In the genomic region with DNA sequence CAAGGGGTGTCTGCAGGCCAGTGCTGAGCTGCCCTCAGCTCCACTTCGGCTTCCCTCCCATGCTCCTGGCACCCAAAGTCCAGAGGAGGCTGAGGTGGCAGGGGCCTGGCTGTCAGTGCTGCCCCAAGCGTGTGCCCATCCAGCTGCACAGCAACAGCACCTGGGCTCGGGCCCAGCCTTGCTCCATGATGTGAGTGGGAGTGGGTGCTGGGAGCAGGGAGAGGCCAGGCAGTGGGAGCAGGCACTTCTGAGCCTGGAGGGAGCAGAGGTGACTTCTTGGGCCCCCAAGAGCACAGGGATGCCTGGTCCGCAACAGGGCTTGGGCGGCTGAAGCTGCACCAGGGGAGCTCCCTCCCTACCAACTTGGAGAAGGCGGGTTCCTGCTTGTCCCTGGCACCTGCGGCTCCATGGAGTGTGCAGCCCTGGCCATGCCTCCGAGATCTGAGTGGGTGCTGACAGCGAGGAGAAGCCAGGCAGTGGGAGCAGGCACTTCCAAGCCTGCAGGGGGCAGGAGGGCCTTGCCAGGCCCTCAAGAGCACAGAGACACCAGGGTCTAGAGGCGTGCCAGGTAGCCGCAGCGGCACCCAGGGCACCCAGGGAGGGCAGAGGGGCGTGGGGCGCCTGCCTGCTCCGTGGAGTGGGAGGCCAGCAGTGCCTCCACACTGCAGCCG, we compare ENCODE assay signal across 22 cellular contexts.
DNase-seq lines count a peak whose midpoint lies in the region; ATAC-seq and TF ChIP-seq lines count a peak whose summit lies in the region.
"Had no signal": no experiment of that assay in that cellular context is flagged by ENCODE, and none has a peak within 500 bp of the region (broad histone marks: within the 10 kb centered on the region; RNA-seq: fewer than 3 reads in every experiment).

No MANE protein-coding gene starts in this region.

- H3K14ac ChIP-seq in neuronal stem cell (ENCODE audit: low read length) = peak overlapping the region; percentile 21

- peak overlapping the region; percentile 87 for H2BK5ac ChIP-seq in neuronal stem cell (ENCODE audit: low read length)

- no peak overlapping the region for H3K4me3 Mint-ChIP-seq in WTC11
- H3K4me3 Mint-ChIP-seq: CD8-positive, alpha-beta T cell had no signal

- H3K79me1 ChIP-seq in neuronal stem cell (ENCODE audit: low read depth, low read length) = no peaks in the 10 kb centered on the region

- H3K27me3 Mint-ChIP-seq in WTC11 (ENCODE audit: low read depth) = no peaks in the 10 kb centered on the region; the same call in 1 of the 2 replicates

- peak; percentile 8 to 10 for DNase-seq in SHP77 (lab: John Stamatoyannopoulos, UW)
- no peak for DNase-seq in SHP77 treated with DMSO at 0.1 percent for 48 hours (lab: John Stamatoyannopoulos, UW)
- DNase-seq in WTC11 (ENCODE audit: low spot score) = no peak
- DNase-seq in neuronal stem cell (ENCODE audit: low spot score) = no peak
- DNase-seq in aorta = peak in 1 of 2 donors; percentile 35
- DNase-seq in esophagus squamous epithelium (lab: John Stamatoyannopoulos, UW) = no peak
- DNase-seq in NK-92 (lab: John Stamatoyannopoulos, UW; ENCODE audit: unreplicated experiment) = no peak
- DNase-seq in superior temporal gyrus (ENCODE audit: extremely low spot score) = no peak
- DNase-seq: 8988T, Calu3, GDM1, GOT3, NCI-H1092, NCI-H1436 treated with DMSO at 0.1 percent for 48 hours, NCI-H1930, NCI-H2171, NCI-H345, NCI-H524, SK-N-SH had no signal

- H3K4me3 ChIP-seq in neuronal stem cell (ENCODE audit: low read length in 2 of 2) (no peak overlapping the region), aorta (ENCODE audit: low read length in 2 of 2) (no peak overlapping the region), esophagus squamous epithelium (no peak overlapping the region)
- H3K4me3 ChIP-seq: BLaER1 treated with 17β-estradiol and CSF1 and Interleukin-3, amounts not matched to agents 10 nM and 100 nM; Peyer's patch had no signal

- peak overlapping the region; percentile 80 for H3K23ac ChIP-seq in neuronal stem cell (ENCODE audit: low read depth, low read length, poor library complexity)

- H3K27me3 ChIP-seq in neuronal stem cell (ENCODE audit: control insufficient read depth in 3 of 3, insufficient read depth in 3 of 3, low read depth in 1 of 3, low read length in 3 of 3) (no peaks in the 10 kb centered on the region), aorta (ENCODE audit: control insufficient read depth in 1 of 2, insufficient read depth in 2 of 2, low read length in 1 of 2) (no peaks in the 10 kb centered on the region), esophagus squamous epithelium (no peaks in the 10 kb centered on the region)
- H3K27me3 ChIP-seq: BLaER1 treated with 17β-estradiol and CSF1 and Interleukin-3, amounts not matched to agents 10 nM and 100 nM; Peyer's patch had no signal

- no peak overlapping the region for H3K27ac ChIP-seq in neuronal stem cell (replicated peaks; ENCODE audit: low read length)
- H3K27ac ChIP-seq in aorta (ENCODE audit: low read depth in 1 of 2, low read length in 2 of 2) = no peak overlapping the region
- H3K27ac ChIP-seq in esophagus squamous epithelium = no peak overlapping the region
- H3K27ac ChIP-seq: BLaER1 treated with 17β-estradiol and CSF1 and Interleukin-3, amounts not matched to agents 10 nM and 100 nM; Peyer's patch had no signal

- H3K18ac ChIP-seq in neuronal stem cell (ENCODE audit: low read length) = peak overlapping the region; percentile 64

- peaks cover 10% of the 10 kb centered on the region for H3K36me3 Mint-ChIP-seq in WTC11
- H3K36me3 Mint-ChIP-seq: CD8-positive, alpha-beta T cell had no signal

- H2AK5ac ChIP-seq in neuronal stem cell (ENCODE audit: low read depth, low read length) = peak overlapping the region; percentile 52

- H3K36me3 ChIP-seq in neuronal stem cell (replicated peaks in 1 of 2; ENCODE audit: control insufficient read depth in 2 of 2, insufficient read depth in 2 of 2, low read length in 2 of 2) (no peaks in the 10 kb centered on the region), aorta (ENCODE audit: control insufficient read depth in 1 of 2, insufficient read depth in 2 of 2, low read length in 1 of 2) (no peaks in the 10 kb centered on the region), esophagus squamous epithelium (no peaks in the 10 kb centered on the region)
- H3K36me3 ChIP-seq: BLaER1 treated with 17β-estradiol and CSF1 and Interleukin-3, amounts not matched to agents 10 nM and 100 nM; Peyer's patch had no signal

- TF ChIP-seq CTCF in WTC11 (IDR thresholded peaks at IDR 0.05) (no peak), esophagus squamous epithelium (IDR thresholded peaks at IDR 0.05) (no peak)

- peaks cover 8% of the 10 kb centered on the region for H3K9me3 Mint-ChIP-seq in WTC11

- 0 out of 2 replicates have a peak, but pooled peaks cover 4% of the 10 kb centered on the region for H3K4me1 Mint-ChIP-seq in WTC11

- H2BK12ac ChIP-seq in neuronal stem cell (ENCODE audit: low read length) = peak overlapping the region; percentile 73

- no peak overlapping the region for H2BK120ac ChIP-seq in neuronal stem cell (ENCODE audit: low read depth, low read length)

- H4K8ac ChIP-seq in neuronal stem cell (ENCODE audit: low read depth, low read length) = no peak overlapping the region

- no peak for TF ChIP-seq POLR2A in esophagus squamous epithelium (IDR thresholded peaks at IDR 0.05)

- no peak overlapping the region for H2BK15ac ChIP-seq in neuronal stem cell (ENCODE audit: low read length)

- no CpG with 5 or more reads among the region's 16 CpGs for WGBS in neuronal stem cell (ENCODE audit: extremely low coverage in 2 of 2, insufficient read length in 2 of 2, insufficient replicate concordance in 1 of 2), 2 donors
- 91 to 93% methylated on average over 16 of the region's 16 CpGs for WGBS in aorta, 2 donors
- WGBS in esophagus squamous epithelium, 2 donors = 80% methylated on average over 1 to 2 of the region's 16 CpGs

- intact Hi-C loops in aorta (cut with DNase I) = no loop called here
- intact Hi-C loops in esophagus squamous epithelium (cut with DNase I) = no loop called here

- H3K4me1 ChIP-seq in neuronal stem cell (ENCODE audit: control insufficient read depth in 2 of 2, insufficient read depth in 1 of 2, low read depth in 1 of 2, low read length in 2 of 2) = no peaks in the 10 kb centered on the region
- H3K4me1 ChIP-seq in aorta (ENCODE audit: control insufficient read depth in 1 of 2, insufficient read depth in 2 of 2, low read length in 2 of 2) = no peaks in the 10 kb centered on the region
- no peaks in the 10 kb centered on the region for H3K4me1 ChIP-seq in esophagus squamous epithelium
- H3K4me1 ChIP-seq: BLaER1 treated with 17β-estradiol and CSF1 and Interleukin-3, amounts not matched to agents 10 nM and 100 nM; Peyer's patch had no signal

- peak; percentile 41; the same call in 1 of the 2 replicates for ATAC-seq in WTC11
- peak; percentile 26 for ATAC-seq in aorta (ENCODE audit: low FRiP score)
- ATAC-seq: CD8-positive, alpha-beta T cell had no signal

- peak overlapping the region; percentile 95 for H4K91ac ChIP-seq in neuronal stem cell (ENCODE audit: low read depth, low read length, poor library complexity)

- H3K9ac ChIP-seq in neuronal stem cell (ENCODE audit: low read depth, low read length, poor library complexity) = peak overlapping the region; percentile 30
- H3K9ac ChIP-seq: BLaER1 treated with 17β-estradiol and CSF1 and Interleukin-3, amounts not matched to agents 10 nM and 100 nM; SK-N-SH had no signal

- CTCF ChIA-PET in WTC11 (lab: Charles Lee) = no interaction called here

- peaks cover 0 to 3% of the 10 kb centered on the region in 2 donors for H3K9me3 ChIP-seq in neuronal stem cell (replicated peaks in 1 of 2; ENCODE audit: control insufficient read depth in 2 of 2, insufficient read depth in 1 of 2, low read depth in 1 of 2, low read length in 2 of 2)
- H3K9me3 ChIP-seq in aorta (ENCODE audit: control insufficient read depth, low read length) = no peaks in the 10 kb centered on the region
- peaks cover 0 to 15% (median 0%) of the 10 kb centered on the region in 3 donors for H3K9me3 ChIP-seq in esophagus squamous epithelium
- H3K9me3 ChIP-seq: Peyer's patch, SK-N-SH had no signal

- H3K27ac Mint-ChIP-seq in WTC11 = no peak overlapping the region
- H3K27ac Mint-ChIP-seq: CD8-positive, alpha-beta T cell had no signal

- no peak overlapping the region for H3K4me2 ChIP-seq in neuronal stem cell (ENCODE audit: insufficient read depth, low read length, poor library complexity, severe bottlenecking)
- H3K4me2 ChIP-seq: BLaER1 treated with 17β-estradiol and CSF1 and Interleukin-3, amounts not matched to agents 10 nM and 100 nM; SK-N-SH had no signal

- H2AFZ ChIP-seq in neuronal stem cell (ENCODE audit: low read length) = no peak overlapping the region

- H3K4ac ChIP-seq in neuronal stem cell (ENCODE audit: low read length) = no peak overlapping the region

- POLR2A ChIA-PET in WTC11 (lab: Charles Lee) = no interaction called here

TF ChIP-seq in WTC11, 78 proteins besides CTCF, POLR2A, EP300 and RAD21:
- no peak for TF ChIP-seq ZNF219 (CRISPR knock-in tag; IDR thresholded peaks at IDR 0.05; ENCODE audit: borderline replicate concordance)
- TF ChIP-seq, protein P1, sequence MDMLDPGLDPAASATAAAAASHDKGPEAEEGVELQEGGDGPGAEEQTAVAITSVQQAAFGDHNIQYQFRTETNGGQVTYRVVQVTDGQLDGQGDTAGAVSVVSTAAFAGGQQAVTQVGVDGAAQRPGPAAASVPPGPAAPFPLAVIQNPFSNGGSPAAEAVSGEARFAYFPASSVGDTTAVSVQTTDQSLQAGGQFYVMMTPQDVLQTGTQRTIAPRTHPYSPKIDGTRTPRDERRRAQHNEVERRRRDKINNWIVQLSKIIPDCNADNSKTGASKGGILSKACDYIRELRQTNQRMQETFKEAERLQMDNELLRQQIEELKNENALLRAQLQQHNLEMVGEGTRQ (CRISPR knock-in tag; IDR thresholded peaks at IDR 0.05) = no peak
- no peak for TF ChIP-seq RELA (CRISPR knock-in tag; IDR thresholded peaks at IDR 0.05; ENCODE audit: borderline replicate concordance)
- TF ChIP-seq, protein P2, sequence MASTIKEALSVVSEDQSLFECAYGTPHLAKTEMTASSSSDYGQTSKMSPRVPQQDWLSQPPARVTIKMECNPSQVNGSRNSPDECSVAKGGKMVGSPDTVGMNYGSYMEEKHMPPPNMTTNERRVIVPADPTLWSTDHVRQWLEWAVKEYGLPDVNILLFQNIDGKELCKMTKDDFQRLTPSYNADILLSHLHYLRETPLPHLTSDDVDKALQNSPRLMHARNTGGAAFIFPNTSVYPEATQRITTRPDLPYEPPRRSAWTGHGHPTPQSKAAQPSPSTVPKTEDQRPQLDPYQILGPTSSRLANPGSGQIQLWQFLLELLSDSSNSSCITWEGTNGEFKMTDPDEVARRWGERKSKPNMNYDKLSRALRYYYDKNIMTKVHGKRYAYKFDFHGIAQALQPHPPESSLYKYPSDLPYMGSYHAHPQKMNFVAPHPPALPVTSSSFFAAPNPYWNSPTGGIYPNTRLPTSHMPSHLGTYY (CRISPR knock-in tag; IDR thresholded peaks at IDR 0.05) = no peak

Comparison
In these comparisons a context has a peak if more than half of its experiments do, and no peak if none do; other contexts are left out.
1. DNase-seq: peak in SHP77 (2 of 2); none in SHP77 treated with DMSO at 0.1 percent for 48 hours (single experiment), WTC11 (single experiment), neuronal stem cell (single experiment), esophagus squamous epithelium (single experiment), NK-92 (single experiment) and superior temporal gyrus (single experiment).